28 cellular contexts compared by ENCODE assay signal in genomic region chr4:13711233-13711775, GRCh38.
"Had no signal": no experiment of that assay in that cellular context is flagged by ENCODE, and none has a peak within 500 bp of the region (broad histone marks: within the 10 kb centered on the region; RNA-seq: fewer than 3 reads in every experiment).

No MANE protein-coding gene starts in this region.

- H3K9me3 ChIP-seq: esophagus muscularis mucosa, heart right ventricle, lower lobe of right lung, thyroid gland, upper lobe of left lung had no signal

- H3K4me3 Mint-ChIP-seq: activated CD4-positive, alpha-beta memory T cell treated with anti-CD3 and anti-CD28 coated beads for 36 hours; activated CD4-positive, alpha-beta T cell treated with anti-CD3 and anti-CD28 coated beads, Interleukin-2, amount 10 ng/mL, durations not matched to agents 24 days and 14 days; activated T-cell treated with anti-CD3 and anti-CD28 coated beads, Interleukin-2, amount 50 U/mL, for 24 hours; activated T-helper 17 cell treated with anti-CD3 and anti-CD28 coated beads, Interleukin-2, amount 50 U/mL, for 72 hours; natural killer cell; neural progenitor cell; stimulated activated naive B cell treated with anti-CD40 and anti-IgM and Interleukin-4, amounts not matched to agents 10 μg/mL and 1 μg/mL and 100 μg/mL, for 72 hours had no signal

- H3K36me3 Mint-ChIP-seq: activated CD4-positive, alpha-beta memory T cell treated with anti-CD3 and anti-CD28 coated beads for 36 hours; natural killer cell; neural progenitor cell; stimulated activated naive B cell treated with anti-CD40 and anti-IgM and Interleukin-4, amounts not matched to agents 10 μg/mL and 1 μg/mL and 100 μg/mL, for 72 hours had no signal

- H3K9ac ChIP-seq: neural progenitor cell had no signal

- H3K27ac ChIP-seq: brain microvascular endothelial cell, esophagus muscularis mucosa, foreskin keratinocyte, heart right ventricle, lower lobe of right lung, neural progenitor cell, stomach, thyroid gland, upper lobe of left lung, WERI-Rb-1 had no signal

- ATAC-seq: activated T-helper 17 cell treated with anti-CD3 and anti-CD28 coated beads, Interleukin-2, amount 50 U/mL, for 72 hours; foreskin keratinocyte; heart right ventricle; lower lobe of right lung; natural killer cell; right cardiac atrium; stimulated activated naive B cell treated with anti-CD40 and anti-IgM and Interleukin-4, amounts not matched to agents 10 μg/mL and 1 μg/mL and 100 μg/mL, for 72 hours had no signal

- H3K4me3 ChIP-seq: esophagus muscularis mucosa, heart right ventricle, lower lobe of right lung, neural progenitor cell, stomach, thyroid gland, upper lobe of left lung had no signal

- H3K4me2 ChIP-seq: neural progenitor cell had no signal

- H3K36me3 ChIP-seq: brain microvascular endothelial cell, esophagus muscularis mucosa, heart right ventricle, lower lobe of right lung, neural progenitor cell, stomach, thyroid gland, upper lobe of left lung, WERI-Rb-1 had no signal

- H3K4me1 ChIP-seq: esophagus muscularis mucosa, lower lobe of right lung, neural progenitor cell, stomach, thyroid gland, upper lobe of left lung had no signal

- DNase-seq: activated CD4-positive, alpha-beta memory T cell treated with anti-CD3 and anti-CD28 coated beads for 36 hours; activated CD4-positive, alpha-beta T cell treated with anti-CD3 and anti-CD28 coated beads, Interleukin-2, amount 10 ng/mL, durations not matched to agents 24 days and 14 days; activated CD4-positive, CD25-positive, alpha-beta regulatory T cell treated with anti-CD3 and anti-CD28 coated beads, Interleukin-2, amount 50 U/mL, for 72 hours; activated CD8-positive, alpha-beta memory T cell treated with anti-CD3 and anti-CD28 coated beads, Interleukin-2, amount 50 U/mL, for 48 hours; activated gamma-delta T cell treated with Interleukin-2 at 50 U/mL for 16 hours; activated naive CD4-positive, alpha-beta T cell treated with anti-CD3 and anti-CD28 coated beads, Interleukin-2, amount 50 U/mL, for 16 hours; activated T-cell treated with anti-CD3 and anti-CD28 coated beads, Interleukin-2, amount 50 U/mL, for 24 hours; amniotic stem cell; brain microvascular endothelial cell; foreskin keratinocyte; heart right ventricle; kidney glomerular epithelial cell; lower lobe of right lung; mesendoderm; natural killer cell; occipital lobe; right cardiac atrium; stimulated activated CD4-positive, alpha-beta T cell treated with anti-CD3 and anti-CD28 coated beads, Interleukin-15, amount 100 ng/mL, for 24 hours; stimulated activated CD4-positive, alpha-beta T cell treated with anti-CD3 and anti-CD28 coated beads, Interleukin-2, amount 100 ng/mL, for 24 hours; stimulated activated naive B cell treated with anti-CD40 and anti-IgM and Interleukin-4, amounts not matched to agents 10 μg/mL and 1 μg/mL and 100 μg/mL, for 72 hours; stomach; T-helper 9 cell; thyroid gland; upper lobe of left lung; WERI-Rb-1 had no signal

- H3K27ac Mint-ChIP-seq: activated CD4-positive, alpha-beta memory T cell treated with anti-CD3 and anti-CD28 coated beads for 36 hours; activated CD4-positive, alpha-beta T cell treated with anti-CD3 and anti-CD28 coated beads, Interleukin-2, amount 10 ng/mL, durations not matched to agents 24 days and 14 days; activated T-cell treated with anti-CD3 and anti-CD28 coated beads, Interleukin-2, amount 50 U/mL, for 24 hours; activated T-helper 17 cell treated with anti-CD3 and anti-CD28 coated beads, Interleukin-2, amount 50 U/mL, for 72 hours; natural killer cell; neural progenitor cell; stimulated activated naive B cell treated with anti-CD40 and anti-IgM and Interleukin-4, amounts not matched to agents 10 μg/mL and 1 μg/mL and 100 μg/mL, for 72 hours had no signal

- H2AFZ ChIP-seq: neural progenitor cell had no signal

- H3K4me1 Mint-ChIP-seq: activated CD4-positive, alpha-beta T cell treated with anti-CD3 and anti-CD28 coated beads, Interleukin-2, amount 10 ng/mL, durations not matched to agents 24 days and 14 days; activated T-helper 17 cell treated with anti-CD3 and anti-CD28 coated beads, Interleukin-2, amount 50 U/mL, for 72 hours; natural killer cell; stimulated activated naive B cell treated with anti-CD40 and anti-IgM and Interleukin-4, amounts not matched to agents 10 μg/mL and 1 μg/mL and 100 μg/mL, for 72 hours had no signal

- H3K27me3 ChIP-seq: brain microvascular endothelial cell, esophagus muscularis mucosa, heart right ventricle, neural progenitor cell, stomach, thyroid gland, upper lobe of left lung had no signal

- H3K9me3 Mint-ChIP-seq: activated CD4-positive, alpha-beta memory T cell treated with anti-CD3 and anti-CD28 coated beads for 36 hours; activated CD4-positive, alpha-beta T cell treated with anti-CD3 and anti-CD28 coated beads, Interleukin-2, amount 10 ng/mL, durations not matched to agents 24 days and 14 days; activated T-cell treated with anti-CD3 and anti-CD28 coated beads, Interleukin-2, amount 50 U/mL, for 24 hours; neural progenitor cell had no signal

- H3K27me3 Mint-ChIP-seq: activated CD4-positive, alpha-beta T cell treated with anti-CD3 and anti-CD28 coated beads, Interleukin-2, amount 10 ng/mL, durations not matched to agents 24 days and 14 days had no signal
